Comparison of ENCODE assay signal across 1 cellular context in the genomic region with DNA sequence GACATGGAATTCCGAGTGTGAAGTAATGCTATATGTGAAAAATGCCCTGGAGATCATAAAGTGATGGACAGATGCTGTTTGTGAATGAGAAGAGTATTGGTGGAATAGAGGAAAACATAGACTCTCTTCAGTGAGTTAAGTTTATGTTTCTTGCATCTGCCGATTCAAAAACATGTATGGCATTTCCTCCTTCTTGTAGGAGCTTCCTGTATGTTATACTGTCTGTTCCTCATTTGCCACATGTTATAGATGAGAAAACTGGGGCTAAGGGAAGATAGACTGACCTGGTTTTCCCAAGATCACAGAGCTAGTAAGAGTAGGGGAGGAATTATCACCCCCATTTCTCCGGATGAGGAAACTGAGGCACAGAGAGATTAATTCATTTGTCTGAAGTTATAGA.
TF ChIP-seq lines count a peak whose summit lies in the region.

No MANE protein-coding gene starts in this region.

TF ChIP-seq in HepG2, 621 proteins besides CTCF, POLR2A, EP300 and RAD21:
- TF ChIP-seq DMAP1 (CRISPR knock-in tag; IDR thresholded peaks at IDR 0.05) (no peak), ZNF382 (CRISPR knock-in tag; IDR thresholded peaks at IDR 0.05; ENCODE audit: borderline replicate concordance) (no peak), ETV5 (CRISPR knock-in tag; IDR thresholded peaks at IDR 0.05; ENCODE audit: borderline replicate concordance) (no peak), ZSCAN12 (CRISPR knock-in tag; IDR thresholded peaks at IDR 0.05) (no peak), GABPB1 (CRISPR knock-in tag; IDR thresholded peaks at IDR 0.05) (no peak), MXD4 (CRISPR knock-in tag; IDR thresholded peaks at IDR 0.05) (no peak), RCOR2 (CRISPR knock-in tag; IDR thresholded peaks at IDR 0.05) (no peak), ZFYVE20 (CRISPR knock-in tag; IDR thresholded peaks at IDR 0.05; ENCODE audit: borderline replicate concordance, low read depth) (no peak), KAT8 (CRISPR knock-in tag; IDR thresholded peaks at IDR 0.05) (no peak), ZNF569 (CRISPR knock-in tag; IDR thresholded peaks at IDR 0.05; ENCODE audit: borderline replicate concordance) (no peak), ONECUT2 (CRISPR knock-in tag; IDR thresholded peaks at IDR 0.05) (no peak), ARID2 (CRISPR knock-in tag; IDR thresholded peaks at IDR 0.05; ENCODE audit: borderline replicate concordance) (no peak)
- TF ChIP-seq, protein P1, sequence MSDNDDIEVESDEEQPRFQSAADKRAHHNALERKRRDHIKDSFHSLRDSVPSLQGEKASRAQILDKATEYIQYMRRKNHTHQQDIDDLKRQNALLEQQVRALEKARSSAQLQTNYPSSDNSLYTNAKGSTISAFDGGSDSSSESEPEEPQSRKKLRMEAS (IDR thresholded peaks at IDR 0.05), result no peak
- TF ChIP-seq, protein P2, sequence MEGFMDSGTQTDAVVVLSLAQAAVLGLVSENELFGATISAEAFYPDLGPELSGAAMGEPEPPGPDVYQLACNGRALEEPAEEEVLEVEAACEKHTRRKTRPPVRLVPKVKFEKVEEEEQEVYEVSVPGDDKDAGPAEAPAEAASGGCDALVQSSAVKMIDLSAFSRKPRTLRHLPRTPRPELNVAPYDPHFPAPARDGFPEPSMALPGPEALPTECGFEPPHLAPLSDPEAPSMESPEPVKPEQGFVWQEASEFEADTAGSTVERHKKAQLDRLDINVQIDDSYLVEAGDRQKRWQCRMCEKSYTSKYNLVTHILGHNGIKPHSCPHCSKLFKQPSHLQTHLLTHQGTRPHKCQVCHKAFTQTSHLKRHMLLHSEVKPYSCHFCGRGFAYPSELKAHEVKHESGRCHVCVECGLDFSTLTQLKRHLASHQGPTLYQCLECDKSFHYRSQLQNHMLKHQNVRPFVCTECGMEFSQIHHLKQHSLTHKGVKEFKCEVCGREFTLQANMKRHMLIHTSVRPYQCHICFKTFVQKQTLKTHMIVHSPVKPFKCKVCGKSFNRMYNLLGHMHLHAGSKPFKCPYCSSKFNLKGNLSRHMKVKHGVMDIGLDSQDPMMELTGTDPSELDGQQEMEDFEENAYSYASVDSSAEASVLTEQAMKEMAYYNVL (CRISPR knock-in tag; IDR thresholded peaks at IDR 0.05; ENCODE audit: borderline replicate concordance), result no peak
- TF ChIP-seq, protein P3, sequence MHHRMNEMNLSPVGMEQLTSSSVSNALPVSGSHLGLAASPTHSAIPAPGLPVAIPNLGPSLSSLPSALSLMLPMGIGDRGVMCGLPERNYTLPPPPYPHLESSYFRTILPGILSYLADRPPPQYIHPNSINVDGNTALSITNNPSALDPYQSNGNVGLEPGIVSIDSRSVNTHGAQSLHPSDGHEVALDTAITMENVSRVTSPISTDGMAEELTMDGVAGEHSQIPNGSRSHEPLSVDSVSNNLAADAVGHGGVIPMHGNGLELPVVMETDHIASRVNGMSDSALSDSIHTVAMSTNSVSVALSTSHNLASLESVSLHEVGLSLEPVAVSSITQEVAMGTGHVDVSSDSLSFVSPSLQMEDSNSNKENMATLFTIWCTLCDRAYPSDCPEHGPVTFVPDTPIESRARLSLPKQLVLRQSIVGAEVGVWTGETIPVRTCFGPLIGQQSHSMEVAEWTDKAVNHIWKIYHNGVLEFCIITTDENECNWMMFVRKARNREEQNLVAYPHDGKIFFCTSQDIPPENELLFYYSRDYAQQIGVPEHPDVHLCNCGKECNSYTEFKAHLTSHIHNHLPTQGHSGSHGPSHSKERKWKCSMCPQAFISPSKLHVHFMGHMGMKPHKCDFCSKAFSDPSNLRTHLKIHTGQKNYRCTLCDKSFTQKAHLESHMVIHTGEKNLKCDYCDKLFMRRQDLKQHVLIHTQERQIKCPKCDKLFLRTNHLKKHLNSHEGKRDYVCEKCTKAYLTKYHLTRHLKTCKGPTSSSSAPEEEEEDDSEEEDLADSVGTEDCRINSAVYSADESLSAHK (CRISPR knock-in tag; IDR thresholded peaks at IDR 0.05; ENCODE audit: borderline replicate concordance), result no peak
- TF ChIP-seq, protein P4, sequence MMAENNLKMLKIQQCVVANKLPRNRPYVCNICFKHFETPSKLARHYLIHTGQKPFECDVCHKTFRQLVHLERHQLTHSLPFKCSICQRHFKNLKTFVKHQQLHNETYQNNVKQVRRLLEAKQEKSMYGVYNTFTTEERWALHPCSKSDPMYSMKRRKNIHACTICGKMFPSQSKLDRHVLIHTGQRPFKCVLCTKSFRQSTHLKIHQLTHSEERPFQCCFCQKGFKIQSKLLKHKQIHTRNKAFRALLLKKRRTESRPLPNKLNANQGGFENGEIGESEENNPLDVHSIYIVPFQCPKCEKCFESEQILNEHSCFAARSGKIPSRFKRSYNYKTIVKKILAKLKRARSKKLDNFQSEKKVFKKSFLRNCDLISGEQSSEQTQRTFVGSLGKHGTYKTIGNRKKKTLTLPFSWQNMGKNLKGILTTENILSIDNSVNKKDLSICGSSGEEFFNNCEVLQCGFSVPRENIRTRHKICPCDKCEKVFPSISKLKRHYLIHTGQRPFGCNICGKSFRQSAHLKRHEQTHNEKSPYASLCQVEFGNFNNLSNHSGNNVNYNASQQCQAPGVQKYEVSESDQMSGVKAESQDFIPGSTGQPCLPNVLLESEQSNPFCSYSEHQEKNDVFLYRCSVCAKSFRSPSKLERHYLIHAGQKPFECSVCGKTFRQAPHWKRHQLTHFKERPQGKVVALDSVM (CRISPR knock-in tag; IDR thresholded peaks at IDR 0.05), result no peak
- TF ChIP-seq, protein P5, sequence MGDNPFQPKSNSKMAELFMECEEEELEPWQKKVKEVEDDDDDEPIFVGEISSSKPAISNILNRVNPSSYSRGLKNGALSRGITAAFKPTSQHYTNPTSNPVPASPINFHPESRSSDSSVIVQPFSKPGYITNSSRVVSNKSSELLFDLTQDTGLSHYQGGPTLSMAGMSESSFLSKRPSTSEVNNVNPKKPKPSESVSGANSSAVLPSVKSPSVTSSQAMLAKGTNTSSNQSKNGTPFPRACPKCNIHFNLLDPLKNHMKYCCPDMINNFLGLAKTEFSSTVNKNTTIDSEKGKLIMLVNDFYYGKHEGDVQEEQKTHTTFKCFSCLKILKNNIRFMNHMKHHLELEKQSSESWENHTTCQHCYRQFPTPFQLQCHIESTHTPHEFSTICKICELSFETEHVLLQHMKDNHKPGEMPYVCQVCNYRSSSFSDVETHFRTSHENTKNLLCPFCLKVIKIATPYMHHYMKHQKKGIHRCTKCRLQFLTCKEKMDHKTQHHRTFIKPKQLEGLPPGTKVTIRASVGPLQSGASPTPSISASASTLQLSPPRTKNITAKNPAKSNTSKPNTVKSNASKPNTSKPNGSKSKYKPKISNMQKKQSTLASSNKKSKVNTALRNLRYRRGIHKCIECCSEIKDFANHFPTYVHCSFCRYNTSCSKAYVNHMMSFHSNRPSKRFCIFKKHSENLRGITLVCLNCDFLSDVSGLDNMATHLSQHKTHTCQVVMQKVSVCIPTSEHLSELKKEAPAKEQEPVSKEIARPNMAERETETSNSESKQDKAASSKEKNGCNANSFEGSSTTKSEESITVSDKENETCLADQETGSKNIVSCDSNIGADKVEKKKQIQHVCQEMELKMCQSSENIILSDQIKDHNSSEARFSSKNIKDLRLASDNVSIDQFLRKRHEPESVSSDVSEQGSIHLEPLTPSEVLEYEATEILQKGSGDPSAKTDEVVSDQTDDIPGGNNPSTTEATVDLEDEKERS (CRISPR knock-in tag; IDR thresholded peaks at IDR 0.05), result no peak
